ENCODE assay signal across 9 cellular contexts in the genomic region with DNA sequence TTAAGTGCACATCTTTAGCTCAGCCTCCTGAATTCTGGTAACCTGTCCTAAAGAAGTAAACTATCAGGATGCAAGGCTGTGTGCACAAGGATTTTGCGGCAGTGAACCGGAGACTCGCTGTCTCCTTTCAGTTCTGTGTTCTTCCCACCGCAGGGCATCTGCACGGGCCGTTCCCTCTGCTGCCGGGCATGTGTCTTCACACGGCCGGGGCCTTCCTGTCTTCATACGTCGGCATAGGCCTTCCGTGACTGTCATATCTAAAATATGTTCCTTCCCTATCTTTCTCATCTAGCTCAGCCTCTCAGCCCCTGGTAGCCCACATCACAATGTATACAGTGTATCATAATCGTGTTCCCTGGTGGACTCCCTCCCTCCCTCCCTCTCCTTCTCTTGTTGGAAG. TPM values are rescaled to one million over a fixed set of nuclear protein-coding genes. Genes with fewer than 3 reads are reported as not detected.
DNase-seq lines count a peak whose midpoint lies in the region; ATAC-seq lines count a peak whose summit lies in the region.
"Had no signal": no experiment of that assay in that cellular context is flagged by ENCODE, and none has a peak within 500 bp of the region (broad histone marks: within the 10 kb centered on the region; RNA-seq: fewer than 3 reads in every experiment).

No MANE protein-coding gene starts in this region.

- ATAC-seq in GM18520 (IDR thresholded peaks at IDR 0.05; ENCODE audit: unreplicated experiment) (no peak), GM18909 (IDR thresholded peaks at IDR 0.05; ENCODE audit: poor library complexity, unreplicated experiment) (no peak)

- H3K36me3 Mint-ChIP-seq in dendritic cell treated with granulocyte-macrophage colony-stimulating factor and Interleukin-4, amounts not matched to agents 40 ng/mL and 50 ng/mL, for 4 days (ENCODE audit: low read depth), result no peaks in the 10 kb centered on the region

- H3K9me3 ChIP-seq in trophoblast cell (ENCODE audit: insufficient read depth, low read depth, low read length), result no peaks in the 10 kb centered on the region

- no peak overlapping the region for H4K8ac ChIP-seq in trophoblast cell (ENCODE audit: low read depth, low read length)

- WGBS in trophoblast cell (ENCODE audit: extremely low coverage, insufficient coverage, insufficient read length), result no CpG with 5 or more reads among the region's 13 CpGs

- H4K91ac ChIP-seq in trophoblast cell (ENCODE audit: low read depth, low read length), result no peak overlapping the region

- H3K23ac ChIP-seq in trophoblast cell (ENCODE audit: low read length), result no peak overlapping the region

- no peak overlapping the region for H3K4me3 ChIP-seq in trophoblast cell (ENCODE audit: low read depth, low read length)

- H3K4me1 ChIP-seq in trophoblast cell (ENCODE audit: control insufficient read depth in 1 of 2, insufficient read depth in 2 of 2, low read length in 2 of 2), result peaks cover 0 to 3% of the 10 kb centered on the region in 2 experiments

- H3K27ac Mint-ChIP-seq in dendritic cell treated with granulocyte-macrophage colony-stimulating factor and Interleukin-4, amounts not matched to agents 40 ng/mL and 50 ng/mL, for 4 days, result peak overlapping the region; percentile 37

- H2BK5ac ChIP-seq in trophoblast cell (ENCODE audit: low read depth, low read length, poor library complexity), result no peak overlapping the region

- H3K9ac ChIP-seq in trophoblast cell (ENCODE audit: low read length), result no peak overlapping the region

- no peak overlapping the region for H3K4me2 ChIP-seq in trophoblast cell (ENCODE audit: low read length)

- H3K14ac ChIP-seq in trophoblast cell (ENCODE audit: low read length), result no peak overlapping the region

- H3K4ac ChIP-seq in trophoblast cell (ENCODE audit: low read depth, low read length), result no peak overlapping the region

- no peaks in the 10 kb centered on the region for H3K27me3 ChIP-seq in trophoblast cell (ENCODE audit: insufficient read depth, low read length)

- no peak overlapping the region for H3K27ac ChIP-seq in trophoblast cell (ENCODE audit: low read depth, low read length)

- H2BK12ac ChIP-seq in trophoblast cell (ENCODE audit: low read length), result no peak overlapping the region

- no peak overlapping the region for H4K12ac ChIP-seq in trophoblast cell (ENCODE audit: low read depth, low read length)

- H3K79me1 ChIP-seq in trophoblast cell (ENCODE audit: low read length), result no peaks in the 10 kb centered on the region

- H2BK120ac ChIP-seq in trophoblast cell (ENCODE audit: insufficient read depth, low read length, poor library complexity), result no peak overlapping the region

- intact Hi-C loops in dendritic cell treated with granulocyte-macrophage colony-stimulating factor and Interleukin-4, amounts not matched to agents 40 ng/mL and 50 ng/mL, for 4 days (cut with micrococcal nuclease), result no loop called here

- no peak overlapping the region for H2AFZ ChIP-seq in trophoblast cell (ENCODE audit: insufficient read depth, low read length, poor library complexity)

- no peaks in the 10 kb centered on the region for H3K9me3 Mint-ChIP-seq in dendritic cell treated with granulocyte-macrophage colony-stimulating factor and Interleukin-4, amounts not matched to agents 40 ng/mL and 50 ng/mL, for 4 days

- peaks cover 7% of the 10 kb centered on the region for H3K27me3 Mint-ChIP-seq in dendritic cell treated with granulocyte-macrophage colony-stimulating factor and Interleukin-4, amounts not matched to agents 40 ng/mL and 50 ng/mL, for 4 days

- no peaks in the 10 kb centered on the region for H3K36me3 ChIP-seq in trophoblast cell (ENCODE audit: control insufficient read depth in 1 of 2, insufficient read depth in 2 of 2, low read length in 2 of 2)

- in situ Hi-C loops in ACHN (cut with HindIII; ENCODE audit: low pct_ligation_motif_present, low pct_unique_long_range_greater_than_20kb, low sequenced_read_pairs), result no loop called here

- no peak overlapping the region for H2AK5ac ChIP-seq in trophoblast cell (ENCODE audit: low read length)

- DNase-seq in ELR (ENCODE audit: low read depth) (peak; percentile 59), MV-4-11 (lab: John Stamatoyannopoulos, UW) (peak; percentile 91), trophoblast cell (peak; percentile 93 to 94), ACHN (no peak), NK-92 (lab: John Stamatoyannopoulos, UW; ENCODE audit: unreplicated experiment) (no peak)
- DNase-seq: NCI-H2171 had no signal

- peaks cover 61% of the 10 kb centered on the region for H3K4me1 Mint-ChIP-seq in dendritic cell treated with granulocyte-macrophage colony-stimulating factor and Interleukin-4, amounts not matched to agents 40 ng/mL and 50 ng/mL, for 4 days (ENCODE audit: low read depth)

- no peak overlapping the region for H3K18ac ChIP-seq in trophoblast cell (ENCODE audit: low read length)

- peak overlapping the region; percentile 21 for H3K4me3 Mint-ChIP-seq in dendritic cell treated with granulocyte-macrophage colony-stimulating factor and Interleukin-4, amounts not matched to agents 40 ng/mL and 50 ng/mL, for 4 days

- H3K79me2 ChIP-seq in trophoblast cell (ENCODE audit: control insufficient read depth, insufficient read depth, low read length, poor library complexity), result no peaks in the 10 kb centered on the region

RNA-seq across cellular contexts. Expression of gene PALD1, which starts 16.4 kb away (rescaled TPM):
- 0.01 and 0.04 TPM in 2 replicates for polyA plus RNA-seq in trophoblast cell (2013)

RNA-seq across cellular contexts. Expression of gene NODAL, which starts 53.5 kb away (rescaled TPM):
- polyA plus RNA-seq in trophoblast cell (2013), result 0.15 and 0.26 TPM in 2 replicates

Comparison
In these comparisons a context has a peak if more than half of its experiments do, and no peak if none do; other contexts are left out.
1. DNase-seq: peak in ELR (single experiment), MV-4-11 (single experiment) and trophoblast cell (2 of 2); none in ACHN (single experiment) and NK-92 (single experiment).